Comparison of ENCODE assay signal across 8 cellular contexts in genomic region chr2:101001713-101002561, GRCh38. TPM values are rescaled to one million over a fixed set of nuclear protein-coding genes. Genes with fewer than 3 reads are reported as not detected.
A peak's percentile ranks its signal among the peaks of the same experiment; 100 is the strongest.
DNase-seq lines count a peak whose midpoint lies in the region; ATAC-seq and TF ChIP-seq lines count a peak whose summit lies in the region.

RPL31 (plus strand) TSS chr2:101002289; CDS start chr2:101002702, 413 bp downstream.

- H3K36me3 Mint-ChIP-seq in endothelial cell (ENCODE audit: low read depth, unreplicated experiment) (peaks cover 41% of the 10 kb centered on the region), mesothelial cell of epicardium (peaks cover 22% of the 10 kb centered on the region)

- H3K9ac ChIP-seq in OCI-LY3 (ENCODE audit: low read length), result peak within 1 kb of the TSS; percentile 98

- H3K4me1 ChIP-seq in OCI-LY3 (ENCODE audit: low read length), result peaks cover 21% of the 10 kb centered on the region

- no peaks in the 10 kb centered on the region for H3K27me3 ChIP-seq in OCI-LY3 (ENCODE audit: low read depth, low read length)

- peak within 1 kb of the TSS; percentile 90 for H3K27ac Mint-ChIP-seq in endothelial cell (ENCODE audit: unreplicated experiment)
- H3K27ac Mint-ChIP-seq in mesothelial cell of epicardium, result peak within 1 kb of the TSS; percentile 99

- no peak for TF ChIP-seq CTCF in OCI-LY3 (IDR thresholded peaks at IDR 0.05; ENCODE audit: low read depth, low read length)
- no peak for TF ChIP-seq CTCF in endothelial cell (IDR thresholded peaks at IDR 0.05; ENCODE audit: unreplicated experiment)
- TF ChIP-seq CTCF in mesothelial cell of epicardium (IDR thresholded peaks at IDR 0.05; ENCODE audit: unreplicated experiment), result no peak

- H3K27ac ChIP-seq in OCI-LY3 (ENCODE audit: low read length), result peak within 1 kb of the TSS; percentile 67

- H3K4me1 Mint-ChIP-seq in endothelial cell (ENCODE audit: unreplicated experiment), result peaks cover 28% of the 10 kb centered on the region
- H3K4me1 Mint-ChIP-seq in mesothelial cell of epicardium, result peaks cover 29% of the 10 kb centered on the region

- H2AFZ ChIP-seq in OCI-LY3 (ENCODE audit: low read depth, low read length), result peak within 1 kb of the TSS; percentile 85

- peaks cover 45% of the 10 kb centered on the region for H3K36me3 ChIP-seq in OCI-LY3 (replicated peaks; ENCODE audit: low read depth, low read length)

- H3K9me3 Mint-ChIP-seq in endothelial cell (ENCODE audit: unreplicated experiment) (no peaks in the 10 kb centered on the region), mesothelial cell of epicardium (no peaks in the 10 kb centered on the region)

- H3K79me2 ChIP-seq in OCI-LY3 (ENCODE audit: low read length), result peaks cover 44% of the 10 kb centered on the region

- H4K20me1 ChIP-seq in OCI-LY3 (ENCODE audit: insufficient read depth, low read length), result peaks cover 41% of the 10 kb centered on the region

- H3K27me3 Mint-ChIP-seq in endothelial cell (ENCODE audit: unreplicated experiment) (peaks cover 2% of the 10 kb centered on the region), mesothelial cell of epicardium (ENCODE audit: low read depth) (peaks cover 2% of the 10 kb centered on the region)

- no peaks in the 10 kb centered on the region for H3K9me3 ChIP-seq in OCI-LY3 (ENCODE audit: insufficient read depth, low read length)

- ATAC-seq in GM21515 (IDR thresholded peaks at IDR 0.05; ENCODE audit: unreplicated experiment), result peak; percentile 97

- peak within 1 kb of the TSS; percentile 99 for H3K4me3 ChIP-seq in OCI-LY3 (ENCODE audit: low read length)

- DNase-seq in D341Med (ENCODE audit: low spot score), result peak; percentile 95
- DNase-seq in HuH-7 (ENCODE audit: low spot score), result peak; percentile 96
- peak; percentile 95 for DNase-seq in activated CD8-positive, alpha-beta memory T cell treated with anti-CD3 and anti-CD28 coated beads, Interleukin-2, amount 50 U/mL, for 48 hours
- DNase-seq in endothelial cell (ENCODE audit: low spot score), result peak; percentile 94
- DNase-seq in mesothelial cell of epicardium (ENCODE audit: low spot score in 2 of 2, unreplicated experiment in 2 of 2), result peak; percentile 94
- DNase-seq in stimulated activated CD8-positive, alpha-beta memory T cell treated with anti-CD3 and anti-CD28 coated beads, Interleukin-15, amount 100 ng/mL, for 48 hours (ENCODE audit: low read depth in 2 of 2), result peak; percentile 92 to 94

- peak within 1 kb of the TSS; percentile 79 for H3K4me2 ChIP-seq in OCI-LY3 (ENCODE audit: low read length)

- peak within 1 kb of the TSS; percentile 97 for H3K4me3 Mint-ChIP-seq in endothelial cell (ENCODE audit: unreplicated experiment)
- H3K4me3 Mint-ChIP-seq in mesothelial cell of epicardium, result peak within 1 kb of the TSS; percentile 96

RNA-seq across cellular contexts. Expression of gene RPL31, which starts in this region (rescaled TPM):
- total RNA-seq in endothelial cell (ENCODE audit: unreplicated experiment) (1,589 TPM), mesothelial cell of epicardium (1,845 to 1,900 TPM (median 1,870 TPM) in 3 replicates)

Comparison
In these comparisons a context has a peak if more than half of its experiments do, and no peak if none do; other contexts are left out.
1. Peak in every context shown above with its lines: DNase-seq, ATAC-seq, H3K4me3 ChIP-seq and H3K27ac ChIP-seq.